ENCODE assay signal across 9 cellular contexts in genomic region chr5:139458580-139459407, GRCh38. TPM values are rescaled to one million over a fixed set of nuclear protein-coding genes. Genes with fewer than 3 reads are reported as not detected.
DNase-seq lines count a peak whose midpoint lies in the region; ATAC-seq, FAIRE-seq and TF ChIP-seq lines count a peak whose summit lies in the region.
"Had no signal": no experiment of that assay in that cellular context is flagged by ENCODE, and none has a peak within 500 bp of the region (broad histone marks: within the 10 kb centered on the region; RNA-seq: fewer than 3 reads in every experiment).

No MANE protein-coding gene starts in this region.

- H3K4me3 Mint-ChIP-seq in activated CD4-positive, alpha-beta T cell treated with anti-CD3 and anti-CD28 coated beads, Interleukin-2, amount 10 ng/mL, durations not matched to agents 24 days and 14 days, result peak overlapping the region; percentile 75
- peak overlapping the region; percentile 66 to 75 for H3K4me3 Mint-ChIP-seq in effector memory CD8-positive, alpha-beta T cell

- peaks cover 2% of the 10 kb centered on the region for H3K9me3 Mint-ChIP-seq in activated CD4-positive, alpha-beta T cell treated with anti-CD3 and anti-CD28 coated beads, Interleukin-2, amount 10 ng/mL, durations not matched to agents 24 days and 14 days
- H3K9me3 Mint-ChIP-seq in effector memory CD8-positive, alpha-beta T cell, result no peaks in the 10 kb centered on the region

- peaks cover 57% of the 10 kb centered on the region for H3K4me1 Mint-ChIP-seq in activated CD4-positive, alpha-beta T cell treated with anti-CD3 and anti-CD28 coated beads, Interleukin-2, amount 10 ng/mL, durations not matched to agents 24 days and 14 days
- H3K4me1 Mint-ChIP-seq in effector memory CD8-positive, alpha-beta T cell (ENCODE audit: low read depth in 2 of 2), result peaks cover 46% of the 10 kb centered on the region in 2 donors

- no peaks in the 10 kb centered on the region for H3K36me3 Mint-ChIP-seq in activated CD4-positive, alpha-beta T cell treated with anti-CD3 and anti-CD28 coated beads, Interleukin-2, amount 10 ng/mL, durations not matched to agents 24 days and 14 days (ENCODE audit: low read depth)
- H3K36me3 Mint-ChIP-seq in effector memory CD8-positive, alpha-beta T cell (ENCODE audit: insufficient read depth), result peaks cover 18% of the 10 kb centered on the region

- ATAC-seq in GM19043 (IDR thresholded peaks at IDR 0.05; ENCODE audit: low read depth, unreplicated experiment), result peak; percentile 40
- peak; percentile 65 for ATAC-seq in HG03378 (IDR thresholded peaks at IDR 0.05; ENCODE audit: unreplicated experiment)
- peak; percentile 89 for ATAC-seq in effector memory CD8-positive, alpha-beta T cell (replicated peaks)
- ATAC-seq in HG03439 (IDR thresholded peaks at IDR 0.05; ENCODE audit: unreplicated experiment), result no peak

- H3K36me3 ChIP-seq in BE2C, result no peaks in the 10 kb centered on the region

- H3K4me3 ChIP-seq in BE2C (ENCODE audit: low read depth, low read length), result no peak overlapping the region

- H3K27me3 ChIP-seq in BE2C, result no peaks in the 10 kb centered on the region

- no peak for FAIRE-seq in HTR-8/SVneo (lab: Jason Lieb, UNC)

- peak; percentile 93 for DNase-seq in activated CD4-positive, alpha-beta T cell treated with anti-CD3 and anti-CD28 coated beads, Interleukin-2, amount 10 ng/mL, durations not matched to agents 24 days and 14 days
- DNase-seq in effector memory CD8-positive, alpha-beta T cell, result peak; percentile 68 to 69 (median 68)
- peak; percentile 56 to 72 for DNase-seq in stimulated activated CD4-positive, alpha-beta T cell treated with anti-CD3 and anti-CD28 coated beads, Interleukin-12 subunit alpha, Interleukin-12 subunit beta, amount 100 ng/mL, for 24 hours (ENCODE audit: low read depth in 2 of 2)
- DNase-seq in HTR-8/SVneo (ENCODE audit: insufficient read length, low spot score) (no peak), BE2C (no peak)

- intact Hi-C loops in activated CD4-positive, alpha-beta T cell treated with anti-CD3 and anti-CD28 coated beads, Interleukin-2, amount 10 ng/mL, durations not matched to agents 24 days and 14 days (cut with micrococcal nuclease), result loop anchor here (1.0 to 2.0 kb wide), 7 partner anchors 10 to 54 kb away; partner anchors contain the start of genes DNAJC18 and STING1

- H3K27ac Mint-ChIP-seq in activated CD4-positive, alpha-beta T cell treated with anti-CD3 and anti-CD28 coated beads, Interleukin-2, amount 10 ng/mL, durations not matched to agents 24 days and 14 days, result peak overlapping the region; percentile 94
- H3K27ac Mint-ChIP-seq in effector memory CD8-positive, alpha-beta T cell, result peak overlapping the region; percentile 92 to 93

- no peaks in the 10 kb centered on the region for H3K4me1 ChIP-seq in BE2C

- TF ChIP-seq CTCF in BE2C (IDR thresholded peaks at IDR 0.05; ENCODE audit: low read depth, low read length), result no peak

- H3K9me3 ChIP-seq in BE2C, result no peaks in the 10 kb centered on the region

- H3K27me3 Mint-ChIP-seq in activated CD4-positive, alpha-beta T cell treated with anti-CD3 and anti-CD28 coated beads, Interleukin-2, amount 10 ng/mL, durations not matched to agents 24 days and 14 days, result peaks cover under 1% of the 10 kb centered on the region
- no peaks in the 10 kb centered on the region for H3K27me3 Mint-ChIP-seq in effector memory CD8-positive, alpha-beta T cell

RNA-seq across cellular contexts. Expression of gene ECSCR, which starts 3.7 kb away (rescaled TPM):
- 1.6 and 1.7 TPM in 2 replicates for total RNA-seq in activated CD4-positive, alpha-beta T cell treated with anti-CD3 and anti-CD28 coated beads, Interleukin-2, amount 10 ng/mL, durations not matched to agents 24 days and 14 days
- 1.0 TPM for polyA plus RNA-seq in BE2C (2012; ENCODE audit: insufficient read depth, insufficient read length, low read depth)

RNA-seq across cellular contexts. Expression of gene SMIM33, which starts 12.0 kb away (rescaled TPM):
- 0.37 and 0.38 TPM in 2 replicates for total RNA-seq in activated CD4-positive, alpha-beta T cell treated with anti-CD3 and anti-CD28 coated beads, Interleukin-2, amount 10 ng/mL, durations not matched to agents 24 days and 14 days
- polyA plus RNA-seq in BE2C (2012; ENCODE audit: insufficient read depth, insufficient read length, low read depth), result not detected
- total RNA-seq: urinary bladder had no signal
- polyA plus RNA-seq: urinary bladder had no signal

RNA-seq across cellular contexts. Expression of gene DNAJC18, which starts 19.5 kb away (rescaled TPM):
- total RNA-seq in activated CD4-positive, alpha-beta T cell treated with anti-CD3 and anti-CD28 coated beads, Interleukin-2, amount 10 ng/mL, durations not matched to agents 24 days and 14 days, result 34.2 and 38.6 TPM in 2 replicates
- polyA plus RNA-seq in BE2C (2012; ENCODE audit: insufficient read depth, insufficient read length, low read depth), result 8.8 TPM

RNA-seq across cellular contexts. Expression of gene STING1, which starts 23.8 kb away (rescaled TPM):
- 198 and 201 TPM in 2 replicates for total RNA-seq in activated CD4-positive, alpha-beta T cell treated with anti-CD3 and anti-CD28 coated beads, Interleukin-2, amount 10 ng/mL, durations not matched to agents 24 days and 14 days
- 6.6 TPM for polyA plus RNA-seq in BE2C (2012; ENCODE audit: insufficient read depth, insufficient read length, low read depth)

RNA-seq across cellular contexts. Expression of gene SPATA24, which starts 54.9 kb away (rescaled TPM):
- total RNA-seq in activated CD4-positive, alpha-beta T cell treated with anti-CD3 and anti-CD28 coated beads, Interleukin-2, amount 10 ng/mL, durations not matched to agents 24 days and 14 days, result 4.2 TPM in 2 replicates
- 4.8 TPM for polyA plus RNA-seq in BE2C (2012; ENCODE audit: insufficient read depth, insufficient read length, low read depth)

Comparison
In these comparisons a context has a peak if more than half of its experiments do, and no peak if none do; other contexts are left out.
1. DNase-seq: peak in activated CD4-positive, alpha-beta T cell treated with anti-CD3 and anti-CD28 coated beads, Interleukin-2, amount 10 ng/mL, durations not matched to agents 24 days and 14 days (single experiment), effector memory CD8-positive, alpha-beta T cell (3 of 3) and stimulated activated CD4-positive, alpha-beta T cell treated with anti-CD3 and anti-CD28 coated beads, Interleukin-12 subunit alpha, Interleukin-12 subunit beta, amount 100 ng/mL, for 24 hours (2 of 2); none in HTR-8/SVneo (single experiment) and BE2C (single experiment).